Comparison of ENCODE assay signal across 15 cellular contexts in the genomic region with DNA sequence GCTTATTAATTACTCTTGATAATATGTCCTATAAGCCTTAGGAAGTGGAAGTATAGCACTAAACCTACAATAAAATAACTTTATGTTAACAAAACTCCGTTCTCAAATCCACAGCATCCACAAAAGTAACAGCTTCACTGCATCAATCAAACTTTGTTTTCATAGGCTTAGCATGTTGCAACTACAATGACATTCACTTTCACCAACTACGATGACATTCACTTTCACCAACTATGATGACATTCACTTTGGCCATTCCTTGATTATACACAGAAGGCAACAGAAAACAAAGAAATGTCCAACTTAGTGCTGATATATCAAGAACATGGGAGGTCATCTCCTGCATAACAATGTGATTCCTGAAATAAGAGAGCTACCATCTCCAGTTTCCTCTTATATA. TPM values are rescaled to one million over a fixed set of nuclear protein-coding genes. Genes with fewer than 3 reads are reported as not detected.
DNase-seq lines count a peak whose midpoint lies in the region; ATAC-seq, FAIRE-seq and TF ChIP-seq lines count a peak whose summit lies in the region.
"Had no signal": no experiment of that assay in that cellular context is flagged by ENCODE, and none has a peak within 500 bp of the region (broad histone marks: within the 10 kb centered on the region; RNA-seq: fewer than 3 reads in every experiment).

No MANE protein-coding gene starts in this region.

- WGBS in IMR-90 (ENCODE audit: extremely low coverage in 2 of 2, insufficient read length in 1 of 2), 2 experiments = 80% methylated on average over 1 of the region's 2 CpGs; no CpG with 5 or more reads in 1 of the 2 experiments
- WGBS in K562 (ENCODE audit: insufficient coverage, low coverage, missing lambda C conversion rate) = 78% methylated on average over 2 of the region's 2 CpGs

- peaks cover 6% of the 10 kb centered on the region for H3K36me3 ChIP-seq in IMR-90 (ENCODE audit: control insufficient read depth, insufficient read depth, low read length)
- peaks cover 4% of the 10 kb centered on the region; the same call in 1 of the 3 replicates for H3K36me3 ChIP-seq in K562 (ENCODE audit: control insufficient read depth, insufficient read depth, low read length)
- H3K36me3 ChIP-seq in kidney (ENCODE audit: control insufficient read depth in 1 of 2, insufficient read depth in 2 of 2, low read length in 2 of 2) = peaks cover 0 to 5% of the 10 kb centered on the region in 2 donors
- H3K36me3 ChIP-seq in CD8-positive, alpha-beta memory T cell (ENCODE audit: insufficient read depth, low read length) = no peaks in the 10 kb centered on the region

- no peak overlapping the region for H4K5ac ChIP-seq in IMR-90 (ENCODE audit: low read depth, low read length)

- H3K27me3 ChIP-seq in IMR-90 (ENCODE audit: control insufficient read depth, insufficient read depth, low read length) = no peaks in the 10 kb centered on the region
- no peaks in the 10 kb centered on the region for H3K27me3 ChIP-seq in K562 (ENCODE audit: control insufficient read depth in 2 of 2, insufficient read depth in 2 of 2, low read length in 2 of 2)
- H3K27me3 ChIP-seq in CD8-positive, alpha-beta memory T cell (ENCODE audit: insufficient read depth, low read length, poor library complexity, severe bottlenecking) = no peaks in the 10 kb centered on the region
- H3K27me3 ChIP-seq: BLaER1 had no signal

- H3K27ac Mint-ChIP-seq in CD8-positive, alpha-beta memory T cell = no peak overlapping the region
- H3K27ac Mint-ChIP-seq: CD8-positive, alpha-beta T cell had no signal

- TF ChIP-seq EP300 in K562 (IDR thresholded peaks at IDR 0.05; ENCODE audit: low read length) = no peak

- H3K18ac ChIP-seq in IMR-90 (ENCODE audit: low read depth, low read length) = no peak overlapping the region

- no peak overlapping the region for H3K4me3 ChIP-seq in IMR-90 (ENCODE audit: insufficient read depth, low read depth, low read length)
- H3K4me3 ChIP-seq in K562 = no peak overlapping the region
- H3K4me3 ChIP-seq in kidney (ENCODE audit: low read length in 2 of 2) = no peak overlapping the region
- H3K4me3 ChIP-seq in CD8-positive, alpha-beta memory T cell (ENCODE audit: low read length) = no peak overlapping the region
- H3K4me3 ChIP-seq: A549, BLaER1 had no signal

- H2BK15ac ChIP-seq in IMR-90 (ENCODE audit: low read depth, low read length) = no peak overlapping the region

- intact Hi-C loops in IMR-90 (cut with micrococcal nuclease) (no loop called here), K562 (cut with micrococcal nuclease) (no loop called here), kidney (cut with DNase I) (no loop called here)

- H3K14ac ChIP-seq in IMR-90 (replicated peaks; ENCODE audit: low read depth, low read length) = no peak overlapping the region

- H3K4me2 ChIP-seq in IMR-90 (ENCODE audit: low read depth, low read length) (no peak overlapping the region), K562 (ENCODE audit: insufficient read depth, low read length) (no peak overlapping the region)
- H3K4me2 ChIP-seq: A549, BLaER1, KMS-11 had no signal

- DNase-seq in GM12891 (ENCODE audit: insufficient read length, low spot score) (no peak), IMR-90 (no peak), K562 (ENCODE audit: extremely low read depth in 1 of 4, low spot score in 3 of 4) (no peak), kidney (no peak)
- no peak for DNase-seq in CD8-positive, alpha-beta memory T cell
- DNase-seq: CD8-positive, alpha-beta T cell; COR-L47; GOT3; H7 had no signal

- peaks cover 8 to 25% of the 10 kb centered on the region in 2 experiments; a peak in 3 of 4 replicates for H3K79me1 ChIP-seq in IMR-90 (ENCODE audit: low read depth in 1 of 2, low read length in 2 of 2)

- H4K20me1 ChIP-seq in IMR-90 (ENCODE audit: insufficient read depth, low read length) = peaks cover 8% of the 10 kb centered on the region
- H4K20me1 ChIP-seq in K562 (replicated peaks; ENCODE audit: control insufficient read depth, insufficient read depth, low read length) = no peaks in the 10 kb centered on the region

- H3K9me1 ChIP-seq in IMR-90 (ENCODE audit: insufficient read depth, low read length) (no peaks in the 10 kb centered on the region; the same call in none of the 2 replicates), K562 (ENCODE audit: control insufficient read depth, insufficient read depth, low read length) (no peaks in the 10 kb centered on the region)

- H3K79me2 ChIP-seq in K562 (ENCODE audit: control insufficient read depth, insufficient read depth, low read length) = no peaks in the 10 kb centered on the region

- no peak overlapping the region for H2AK5ac ChIP-seq in IMR-90 (ENCODE audit: low read depth, low read length)

- CTCF ChIA-PET in IMR-90 (lab: Yijun Ruan, JAX) = no interaction called here
- CTCF ChIA-PET in K562 (lab: Yijun Ruan, JAX; ENCODE audit: low intra/inter-chr PET ratio) = interaction anchor here (0.6 kb wide), 1 partner anchor 369 kb away, joined by 3 read pairs; no protein-coding TSS in a partner anchor
- CTCF ChIA-PET in CD8-positive, alpha-beta memory T cell (lab: Charles Lee) = interaction anchor here (1.3 kb wide), 1 partner anchor 40 kb away, joined by 3 read pairs; no protein-coding TSS in a partner anchor

- H2BK5ac ChIP-seq in IMR-90 (ENCODE audit: low read depth, low read length, poor library complexity, severe bottlenecking) = no peak overlapping the region

- TF ChIP-seq POLR2A in GM12891 (IDR thresholded peaks at IDR 0.05; ENCODE audit: low read depth, low read length) (no peak), IMR-90 (IDR thresholded peaks at IDR 0.05; ENCODE audit: low read depth, low read length) (no peak), K562 (conservative IDR thresholded peaks at IDR 0.05) (no peak)

- no peak overlapping the region for H2BK120ac ChIP-seq in IMR-90 (ENCODE audit: low read depth, low read length)

- no peaks in the 10 kb centered on the region for H3K27me3 Mint-ChIP-seq in CD8-positive, alpha-beta memory T cell

- H4K8ac ChIP-seq in IMR-90 (ENCODE audit: low read depth in 2 of 2, low read length in 2 of 2) = no peak overlapping the region

- H3K56ac ChIP-seq in IMR-90 (ENCODE audit: extremely low read depth, insufficient read depth, low read length) = no peak overlapping the region

- H3K4me1 ChIP-seq in IMR-90 (ENCODE audit: control insufficient read depth, insufficient read depth, low read length) = no peaks in the 10 kb centered on the region
- no peaks in the 10 kb centered on the region for H3K4me1 ChIP-seq in K562 (replicated peaks in 1 of 2; ENCODE audit: control insufficient read depth in 2 of 2, insufficient read depth in 2 of 2, low read length in 2 of 2)
- H3K4me1 ChIP-seq in kidney (ENCODE audit: control insufficient read depth in 1 of 2, insufficient read depth in 1 of 2, low read depth in 1 of 2, low read length in 2 of 2) = no peaks in the 10 kb centered on the region
- no peaks in the 10 kb centered on the region for H3K4me1 ChIP-seq in CD8-positive, alpha-beta memory T cell (ENCODE audit: insufficient read depth, low read length)
- H3K4me1 ChIP-seq: A549 had no signal

- H3K9me3 ChIP-seq in IMR-90 (ENCODE audit: control insufficient read depth, insufficient read depth, low read length) = no peaks in the 10 kb centered on the region
- no peaks in the 10 kb centered on the region for H3K9me3 ChIP-seq in K562 (replicated peaks; ENCODE audit: control insufficient read depth, insufficient read depth, low read depth, low read length)
- no peaks in the 10 kb centered on the region for H3K9me3 ChIP-seq in kidney (ENCODE audit: control insufficient read depth in 1 of 2, low read length in 2 of 2)
- no peaks in the 10 kb centered on the region for H3K9me3 ChIP-seq in CD8-positive, alpha-beta memory T cell (ENCODE audit: low read length)
- H3K9me3 ChIP-seq: A549 had no signal

- TF ChIP-seq RAD21 in IMR-90 (IDR thresholded peaks at IDR 0.05; ENCODE audit: low read length) = no peak
- no peak for TF ChIP-seq RAD21 in K562 (CRISPR knock-in tag; conservative IDR thresholded peaks at IDR 0.05 in 1 of 2, IDR thresholded peaks at IDR 0.05 in 1 of 2)

- H3K9me3 Mint-ChIP-seq in CD8-positive, alpha-beta memory T cell = no peaks in the 10 kb centered on the region

- peaks cover 18 to 46% (median 39%) of the 10 kb centered on the region in 3 donors for H3K4me1 Mint-ChIP-seq in CD8-positive, alpha-beta memory T cell

- TF ChIP-seq CTCF in IMR-90 (conservative IDR thresholded peaks at IDR 0.05; ENCODE audit: low read depth, low read length) (no peak), K562 (IDR thresholded peaks at IDR 0.05 in 2 of 3, conservative IDR thresholded peaks at IDR 0.05 in 1 of 3; ENCODE audit: insufficient read depth in 2 of 3, low read depth in 1 of 3, low read length in 3 of 3) (no peak), kidney (IDR thresholded peaks at IDR 0.05; ENCODE audit: borderline replicate concordance, extremely low read depth, insufficient read depth) (no peak)

- H3K4me3 Mint-ChIP-seq in CD8-positive, alpha-beta memory T cell = no peak overlapping the region
- H3K4me3 Mint-ChIP-seq: CD8-positive, alpha-beta T cell had no signal

- H2BK20ac ChIP-seq in IMR-90 (ENCODE audit: low read depth, low read length) = no peak overlapping the region

- FAIRE-seq in GM12891 (lab: Jason Lieb, UNC) (peak; percentile 73), K562 (lab: Jason Lieb, UNC) (no peak), kidney (lab: Jason Lieb, UNC) (no peak)
- FAIRE-seq: A549, HepG2 had no signal

- no peak overlapping the region for H2AK9ac ChIP-seq in IMR-90 (replicated peaks; ENCODE audit: low read depth, low read length, poor library complexity)

- no TSS peak for BruUV-seq in IMR-90 (replicated peaks; lab: Mats Ljungman, UMichigan)
- no TSS peak for BruUV-seq in K562 (replicated peaks; lab: Mats Ljungman, UMichigan)

- ATAC-seq in IMR-90 (ENCODE audit: low read depth) (no peak), K562 (no peak), esophagus mucosa (no peak)
- ATAC-seq: A549; CD8-positive, alpha-beta T cell; HCT116; HepG2 had no signal

- dilution Hi-C loops in IMR-90 (cut with HindIII; ENCODE audit: low sequenced_read_pairs, unreplicated experiment) = no loop called here

- H4K91ac ChIP-seq in IMR-90 (ENCODE audit: insufficient read depth, low read depth, low read length) = no peak overlapping the region

- no peak overlapping the region for H3K9ac ChIP-seq in IMR-90 (ENCODE audit: low read depth, low read length)
- H3K9ac ChIP-seq in K562 (ENCODE audit: insufficient read depth in 1 of 2, low read depth in 2 of 2, low read length in 2 of 2) = no peak overlapping the region
- H3K9ac ChIP-seq in kidney (ENCODE audit: low read length in 2 of 2) = no peak overlapping the region
- H3K9ac ChIP-seq: BLaER1, KMS-11 had no signal

- no peak overlapping the region for H3K4ac ChIP-seq in IMR-90 (ENCODE audit: low read depth, low read length)

- POLR2A ChIA-PET in IMR-90 (lab: Charles Lee; ENCODE audit: unreplicated experiment) (no interaction called here), K562 (lab: Yijun Ruan, JAX) (interaction anchor here (1.6 kb wide), 1 partner anchor 12 kb away, joined by 5 read pairs; no protein-coding TSS in a partner anchor)
- POLR2A ChIA-PET in CD8-positive, alpha-beta memory T cell (lab: Charles Lee) = no interaction called here

- H3K23ac ChIP-seq in IMR-90 (ENCODE audit: low read depth, low read length) = peak overlapping the region; percentile 42

- in situ Hi-C loops in IMR-90 (cut with MboI; ENCODE audit: low sequenced_read_pairs) (no loop called here), K562 (cut with MboI) (no loop called here)

- peaks cover 11 to 50% (median 17%) of the 10 kb centered on the region in 3 donors for H3K36me3 Mint-ChIP-seq in CD8-positive, alpha-beta memory T cell

- H3K27ac ChIP-seq in IMR-90 (ENCODE audit: insufficient read depth, low read length) (no peak overlapping the region), K562 (ENCODE audit: extremely low read depth, low read depth, low read length) (no peak overlapping the region), kidney (ENCODE audit: low read depth in 2 of 2, low read length in 2 of 2) (no peak overlapping the region)
- H3K27ac ChIP-seq in CD8-positive, alpha-beta memory T cell (ENCODE audit: low read depth, low read length) = no peak overlapping the region
- H3K27ac ChIP-seq: A549, BLaER1, KMS-11 had no signal

- no peak overlapping the region for H2AFZ ChIP-seq in IMR-90 (replicated peaks; ENCODE audit: low read length, poor library complexity)
- H2AFZ ChIP-seq in K562 (ENCODE audit: low read depth, low read length) = no peak overlapping the region

RNA-seq across cellular contexts. Expression of a gene that starts 44.3 kb away (rescaled TPM):
- 18.7 TPM for polyA plus RNA-seq in GM12891 (2012; ENCODE audit: low read depth, missing spikeins)
- total RNA-seq in IMR-90 (2012; rRNA removed) = 62.6 and 91.9 TPM in 2 replicates
- 18.6 and 20.3 TPM in 2 replicates for polyA plus RNA-seq in IMR-90 (2012; rRNA removed)
- polyA plus RNA-seq in IMR-90 (2012; cell fraction: cytosol; rRNA removed) = 4.1 and 4.9 TPM in 2 replicates
- 2.4 and 21.9 TPM in 2 replicates for polyA plus RNA-seq in IMR-90 (2012; cell fraction: nucleus; rRNA removed; ENCODE audit: low replicate concordance)
- 35.4 and 67.8 TPM in 2 replicates for total RNA-seq in K562 (2011; cell fraction: chromatin; rRNA removed; ENCODE audit: low replicate concordance)
- total RNA-seq in K562 (2011; cell fraction: nucleolus; rRNA removed) = 35.7 and 50.1 TPM in 2 replicates
- 48.0 and 50.8 TPM in 2 replicates for total RNA-seq in K562 (2011; cell fraction: nucleoplasm; rRNA removed)
- 32.1 and 37.9 TPM in 2 replicates for total RNA-seq in K562 (2014; rRNA removed)
- 25.3 and 27.9 TPM in 2 replicates for total RNA-seq in K562 (2014; rRNA removed; fragmentation: Illumina TruSeq; extraction: Trizol)
- 29.0 and 35.2 TPM in 2 replicates for total RNA-seq in K562 (2015; rRNA removed; fragmentation: Illumina TruSeq; extraction: Trizol)
- 22.1 and 23.5 TPM in 2 replicates for total RNA-seq in K562 (2021)
- 24.3 and 26.5 TPM in 2 replicates for polyA plus RNA-seq in K562 (2011; rRNA removed)
- 10.0 and 12.9 TPM in 2 replicates for polyA plus RNA-seq in K562 (2011; cell fraction: cytosol; rRNA removed)
- 25.4 and 27.0 TPM in 2 replicates for polyA plus RNA-seq in K562 (2011; cell fraction: nucleus; rRNA removed)
- 16.8 and 33.6 TPM in 2 replicates for polyA plus RNA-seq in K562 (2012)
- polyA plus RNA-seq in K562 (2014; fragmentation: Illumina TruSeq; extraction: Trizol) = 13.2 and 15.9 TPM in 2 replicates
- polyA plus RNA-seq in K562 (2014; fragmentation: Nextera tagmentation; extraction: Ambion mirVana) = 10 to 100 TPM in 1 of 2 experiments, 1 to 10 TPM in 1; 6.0 to 10.8 TPM
- polyA plus RNA-seq in K562 (2014; rRNA removed) = 15.5 and 28.9 TPM in 2 replicates
- 37.8 and 49.9 TPM in 2 replicates for polyA minus RNA-seq in K562 (2011; rRNA and poly(A)+ RNA removed)
- 11.3 and 16.2 TPM in 2 replicates for polyA minus RNA-seq in K562 (2011; cell fraction: cytosol; rRNA and poly(A)+ RNA removed)
- 46.7 and 68.4 TPM in 2 replicates for polyA minus RNA-seq in K562 (2011; cell fraction: nucleus; rRNA and poly(A)+ RNA removed)
- 95.3 TPM for total RNA-seq in kidney
- polyA plus RNA-seq in kidney (ENCODE audit: insufficient read depth, low read depth, low replicate concordance) = 98.4 TPM
- total RNA-seq in esophagus mucosa = 62.8 TPM
- 10 to 100 TPM; 25.1 to 27.6 TPM for total RNA-seq in CD8-positive, alpha-beta memory T cell
- 94.5 TPM for polyA plus RNA-seq in CD8-positive, alpha-beta memory T cell
